Comparison of ENCODE assay signal across 13 cellular contexts in the genomic region with DNA sequence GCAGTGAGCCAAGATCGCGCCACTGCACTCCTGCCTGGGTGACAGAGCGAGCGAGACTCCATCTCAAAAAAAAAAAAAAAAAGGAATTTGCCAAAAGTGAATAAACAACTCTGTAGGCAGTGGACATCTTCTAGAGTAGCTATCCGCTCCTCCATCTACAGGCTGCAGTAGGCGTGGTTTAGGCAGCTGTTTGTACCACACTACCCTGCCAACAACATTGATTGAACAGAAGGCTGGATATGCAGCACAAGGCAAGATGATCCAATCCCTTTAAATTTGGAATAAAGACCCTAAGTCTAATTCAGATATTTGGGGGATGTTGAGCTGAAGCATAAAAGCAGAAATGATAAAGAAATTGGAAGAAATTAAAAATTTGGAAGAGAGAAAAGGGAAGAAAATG.
"Had no signal": no experiment of that assay in that cellular context is flagged by ENCODE, and none has a peak within 500 bp of the region (broad histone marks: within the 10 kb centered on the region; RNA-seq: fewer than 3 reads in every experiment).

No MANE protein-coding gene starts in this region.

- H3K4me3 Mint-ChIP-seq: activated naive CD4-positive, alpha-beta T cell treated with anti-CD3 and anti-CD28 coated beads, Interleukin-2, amount 50 U/mL, for 24 hours; nephron had no signal

- H3K27ac ChIP-seq: suprapubic skin, WERI-Rb-1 had no signal

- DNase-seq: activated CD4-positive, alpha-beta T cell treated with anti-CD3 and anti-CD28 coated beads for 1 hour; activated gamma-delta T cell; cerebellar nuclear complex; effector CD4-positive, alpha-beta T cell; stimulated activated CD4-positive, alpha-beta T cell treated with anti-CD3 and anti-CD28 coated beads, Interleukin-12 subunit alpha, Interleukin-12 subunit beta, amount 100 ng/mL, for 4 hours; stimulated activated CD4-positive, alpha-beta T cell treated with anti-CD3 and anti-CD28 coated beads, Interleukin-1b, Interleukin-23, amount 100 ng/mL, for 48 hours; stimulated activated naive CD8-positive, alpha-beta T cell treated with anti-CD3 and anti-CD28 coated beads, Interleukin-15, Interleukin-2, amounts not matched to agents 100 U/mL and 50 U/mL, for 24 hours; transverse colon; WERI-Rb-1 had no signal

- H3K36me3 Mint-ChIP-seq: activated naive CD4-positive, alpha-beta T cell treated with anti-CD3 and anti-CD28 coated beads, Interleukin-2, amount 50 U/mL, for 24 hours had no signal

- H3K9me3 Mint-ChIP-seq: activated naive CD4-positive, alpha-beta T cell treated with anti-CD3 and anti-CD28 coated beads, Interleukin-2, amount 50 U/mL, for 24 hours had no signal

- H3K9me3 ChIP-seq: suprapubic skin, transverse colon had no signal

- H3K4me3 ChIP-seq: suprapubic skin, transverse colon had no signal

- ATAC-seq: esophagus mucosa; stimulated activated naive CD8-positive, alpha-beta T cell treated with anti-CD3 and anti-CD28 coated beads, Interleukin-15, Interleukin-2, amounts not matched to agents 100 U/mL and 50 U/mL, for 24 hours had no signal

- H3K27ac Mint-ChIP-seq: activated naive CD4-positive, alpha-beta T cell treated with anti-CD3 and anti-CD28 coated beads, Interleukin-2, amount 50 U/mL, for 24 hours had no signal

- H3K36me3 ChIP-seq: suprapubic skin, transverse colon, WERI-Rb-1 had no signal

- H3K4me1 Mint-ChIP-seq: activated naive CD4-positive, alpha-beta T cell treated with anti-CD3 and anti-CD28 coated beads, Interleukin-2, amount 50 U/mL, for 24 hours had no signal

- H3K27me3 ChIP-seq: suprapubic skin, transverse colon had no signal
